12 cellular contexts compared by ENCODE assay signal in the genomic region with DNA sequence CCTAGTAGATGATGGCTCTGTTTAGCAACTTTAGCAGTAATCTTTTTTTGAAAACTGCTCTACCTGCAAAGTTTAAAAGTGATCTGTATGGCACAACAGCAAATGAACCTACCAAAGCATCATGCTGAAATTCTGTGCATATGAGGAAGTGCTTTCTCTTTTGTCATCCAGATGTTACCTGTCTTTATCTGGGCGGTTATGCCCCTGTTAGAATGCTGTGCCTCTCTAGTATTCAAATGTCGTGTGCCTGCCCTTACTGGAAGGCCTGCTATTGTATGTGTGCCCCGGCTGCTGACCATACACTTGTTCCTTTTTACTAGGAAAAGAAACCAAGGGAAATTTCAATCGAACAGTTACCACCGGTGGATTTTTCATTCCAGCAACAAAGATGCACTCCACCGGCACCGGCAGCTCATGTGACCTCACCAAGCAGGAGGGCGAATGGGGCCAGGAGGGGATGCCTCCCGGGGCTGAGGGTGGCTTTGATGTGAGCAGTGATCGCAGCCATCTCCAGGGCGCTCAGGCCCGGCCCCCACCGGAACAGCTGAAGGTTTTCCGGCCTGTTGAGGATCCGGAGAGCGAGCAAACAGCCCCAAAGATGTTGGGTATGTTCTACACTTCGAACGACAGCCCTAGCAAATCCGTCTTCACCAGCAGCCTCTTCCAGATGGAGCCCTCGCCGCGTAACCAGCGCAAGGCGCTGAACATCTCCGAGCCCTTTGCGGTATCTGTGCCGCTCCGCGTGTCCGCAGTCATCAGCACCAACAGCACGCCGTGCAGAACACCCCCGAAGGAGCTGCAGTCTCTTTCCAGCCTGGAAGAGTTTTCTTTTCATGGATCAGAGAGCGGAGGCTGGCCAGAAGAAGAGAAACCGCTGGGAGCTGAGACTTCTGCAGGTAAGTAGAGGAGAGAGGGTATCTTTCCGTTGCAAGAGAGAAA.
A peak's percentile ranks its signal among the peaks of the same experiment; 100 is the strongest.
DNase-seq lines count a peak whose midpoint lies in the region; ATAC-seq and TF ChIP-seq lines count a peak whose summit lies in the region.
"Had no signal": no experiment of that assay in that cellular context is flagged by ENCODE, and none has a peak within 500 bp of the region (broad histone marks: within the 10 kb centered on the region; RNA-seq: fewer than 3 reads in every experiment).

No MANE protein-coding gene starts in this region.

- no peak overlapping the region for H2AFZ ChIP-seq in Karpas-422 (ENCODE audit: low read length)

- H3K27ac Mint-ChIP-seq in endodermal cell: no peak overlapping the region
- H3K27ac Mint-ChIP-seq in activated CD4-positive, alpha-beta memory T cell treated with anti-CD3 and anti-CD28 coated beads for 36 hours: no peak overlapping the region
- H3K27ac Mint-ChIP-seq: activated naive CD4-positive, alpha-beta T cell treated with anti-CD3 and anti-CD28 coated beads, Interleukin-2, amount 50 U/mL, for 24 hours; CD4-positive, alpha-beta memory T cell had no signal

- H3K36me3 ChIP-seq in endodermal cell (ENCODE audit: control insufficient read depth, insufficient read depth, low read length): peaks cover 5% of the 10 kb centered on the region
- H3K36me3 ChIP-seq in Karpas-422 (ENCODE audit: insufficient read depth, low read length): no peaks in the 10 kb centered on the region

- ATAC-seq in GM18519 (IDR thresholded peaks at IDR 0.05; ENCODE audit: low FRiP score, unreplicated experiment) (peak; percentile 46), GM21381 (IDR thresholded peaks at IDR 0.05; ENCODE audit: unreplicated experiment) (peak; percentile 48), HG03045 (IDR thresholded peaks at IDR 0.05; ENCODE audit: unreplicated experiment) (peak; percentile 57)
- ATAC-seq: heart left ventricle had no signal

- peak overlapping the region; percentile 29 for H3K4me3 Mint-ChIP-seq in endodermal cell
- H3K4me3 Mint-ChIP-seq in activated CD4-positive, alpha-beta memory T cell treated with anti-CD3 and anti-CD28 coated beads for 36 hours: no peak overlapping the region
- H3K4me3 Mint-ChIP-seq: activated naive CD4-positive, alpha-beta T cell treated with anti-CD3 and anti-CD28 coated beads, Interleukin-2, amount 50 U/mL, for 24 hours; CD4-positive, alpha-beta memory T cell had no signal

- intact Hi-C loops in activated CD4-positive, alpha-beta memory T cell treated with anti-CD3 and anti-CD28 coated beads for 36 hours (cut with micrococcal nuclease): no loop called here

- no peaks in the 10 kb centered on the region for H3K9me3 Mint-ChIP-seq in endodermal cell
- no peaks in the 10 kb centered on the region for H3K9me3 Mint-ChIP-seq in activated CD4-positive, alpha-beta memory T cell treated with anti-CD3 and anti-CD28 coated beads for 36 hours
- H3K9me3 Mint-ChIP-seq: activated naive CD4-positive, alpha-beta T cell treated with anti-CD3 and anti-CD28 coated beads, Interleukin-2, amount 50 U/mL, for 24 hours; CD4-positive, alpha-beta memory T cell had no signal

- H3K9ac ChIP-seq in endodermal cell (ENCODE audit: extremely low read depth, low read length, poor library complexity, severe bottlenecking) (no peak overlapping the region), Karpas-422 (ENCODE audit: low read length) (no peak overlapping the region)

- peaks cover 27% of the 10 kb centered on the region for H3K4me1 Mint-ChIP-seq in endodermal cell
- H3K4me1 Mint-ChIP-seq in activated CD4-positive, alpha-beta memory T cell treated with anti-CD3 and anti-CD28 coated beads for 36 hours (ENCODE audit: low read depth): peaks cover 11% of the 10 kb centered on the region
- H3K4me1 Mint-ChIP-seq: CD4-positive, alpha-beta memory T cell had no signal

- no peaks in the 10 kb centered on the region for H3K27me3 Mint-ChIP-seq in endodermal cell (ENCODE audit: insufficient read depth)
- no peaks in the 10 kb centered on the region for H3K27me3 Mint-ChIP-seq in activated CD4-positive, alpha-beta memory T cell treated with anti-CD3 and anti-CD28 coated beads for 36 hours
- H3K27me3 Mint-ChIP-seq: activated naive CD4-positive, alpha-beta T cell treated with anti-CD3 and anti-CD28 coated beads, Interleukin-2, amount 50 U/mL, for 24 hours; CD4-positive, alpha-beta memory T cell had no signal

- H3K36me3 Mint-ChIP-seq in endodermal cell (ENCODE audit: low read depth): peaks cover 2% of the 10 kb centered on the region
- H3K36me3 Mint-ChIP-seq in activated CD4-positive, alpha-beta memory T cell treated with anti-CD3 and anti-CD28 coated beads for 36 hours: peaks cover 13% of the 10 kb centered on the region

- no peaks in the 10 kb centered on the region for H3K79me2 ChIP-seq in Karpas-422 (ENCODE audit: low read length)

- H3K4me3 ChIP-seq in endodermal cell (ENCODE audit: low read length) (no peak overlapping the region), Karpas-422 (ENCODE audit: low read length) (no peak overlapping the region)
- H3K4me3 ChIP-seq: heart left ventricle, Peyer's patch had no signal

- no peak overlapping the region for H3K4me2 ChIP-seq in Karpas-422 (ENCODE audit: low read depth, low read length, poor library complexity, severe bottlenecking)

- H3K9me2 ChIP-seq in Karpas-422 (replicated peaks; ENCODE audit: insufficient read depth, low read length): no peaks in the 10 kb centered on the region

- WGBS in endodermal cell (ENCODE audit: insufficient coverage in 1 of 2, insufficient read length in 1 of 2), 2 experiments: 87 to 90% methylated on average over 22 to 36 of the region's 36 CpGs

- H3K9me3 ChIP-seq in endodermal cell (ENCODE audit: control insufficient read depth, low read length) (no peaks in the 10 kb centered on the region), Karpas-422 (ENCODE audit: low read length) (no peaks in the 10 kb centered on the region)
- H3K9me3 ChIP-seq: heart left ventricle, Peyer's patch had no signal

- no peaks in the 10 kb centered on the region for H4K20me1 ChIP-seq in Karpas-422 (ENCODE audit: insufficient read depth, low read depth, low read length)

- TF ChIP-seq CTCF in endodermal cell (conservative IDR thresholded peaks at IDR 0.05): no peak
- no peak for TF ChIP-seq CTCF in GM10266 (IDR thresholded peaks at IDR 0.05; ENCODE audit: control insufficient read depth, insufficient read depth, low read depth, missing control alignments)

- POLR2A ChIA-PET in activated CD4-positive, alpha-beta memory T cell treated with anti-CD3 and anti-CD28 coated beads for 36 hours (lab: Charles Lee): no interaction called here

- CTCF ChIA-PET in activated CD4-positive, alpha-beta memory T cell treated with anti-CD3 and anti-CD28 coated beads for 36 hours (lab: Charles Lee): no interaction called here

- DNase-seq in endodermal cell (no peak), Karpas-422 (no peak), HuH-7 (ENCODE audit: low spot score) (no peak), GM10266 (ENCODE audit: extremely low spot score) (no peak)
- DNase-seq in activated CD4-positive, alpha-beta memory T cell treated with anti-CD3 and anti-CD28 coated beads for 36 hours: no peak
- DNase-seq: CD4-positive, alpha-beta memory T cell; heart left ventricle; Peyer's patch had no signal

- no peaks in the 10 kb centered on the region for H3K27me3 ChIP-seq in endodermal cell (ENCODE audit: control insufficient read depth, insufficient read depth, low read length, poor library complexity, severe bottlenecking)
- no peaks in the 10 kb centered on the region for H3K27me3 ChIP-seq in Karpas-422 (ENCODE audit: low read length)
- H3K27me3 ChIP-seq: heart left ventricle, Peyer's patch had no signal

- H3K27ac ChIP-seq in endodermal cell (ENCODE audit: low read depth, low read length) (no peak overlapping the region), Karpas-422 (ENCODE audit: low read length) (no peak overlapping the region)
- H3K27ac ChIP-seq: heart left ventricle had no signal

- H3K4me1 ChIP-seq in endodermal cell (ENCODE audit: control insufficient read depth, insufficient read depth, low read length): peaks cover 6% of the 10 kb centered on the region
- H3K4me1 ChIP-seq in Karpas-422 (ENCODE audit: low read length): peaks cover 3% of the 10 kb centered on the region
- H3K4me1 ChIP-seq: Peyer's patch had no signal
